Comparison of ENCODE assay signal across 3 cellular contexts in the genomic region with DNA sequence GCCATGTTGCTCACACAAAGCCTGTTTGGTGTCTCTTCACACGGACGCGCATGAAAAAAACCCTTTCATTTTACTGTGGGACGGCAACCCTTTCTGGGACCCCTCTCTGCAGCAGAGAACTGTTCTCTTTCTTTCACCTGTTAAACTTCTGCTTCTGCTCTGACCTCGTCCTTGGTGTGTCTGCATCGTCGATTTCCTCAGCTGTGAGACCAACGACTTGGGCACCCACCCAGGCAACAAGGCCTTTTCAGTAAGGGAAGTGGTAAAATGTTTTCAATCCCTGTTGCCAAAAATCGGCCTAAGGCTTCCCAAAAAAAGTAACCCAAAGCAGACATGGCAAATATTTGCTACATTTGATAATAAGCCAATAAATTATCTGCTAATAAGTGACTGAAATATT.
TF ChIP-seq lines count a peak whose summit lies in the region.

No MANE protein-coding gene starts in this region.

TF ChIP-seq in IMR-90, 13 proteins besides CTCF, POLR2A, EP300 and RAD21:
- TF ChIP-seq MXI1 (IDR thresholded peaks at IDR 0.05; ENCODE audit: borderline replicate concordance, low read depth, low read length) (no peak), MAFK (IDR thresholded peaks at IDR 0.05; ENCODE audit: low read depth, low read length) (no peak), BHLHE40 (IDR thresholded peaks at IDR 0.05; ENCODE audit: low read depth, low read length) (no peak), MAZ (IDR thresholded peaks at IDR 0.05; ENCODE audit: borderline replicate concordance, low read depth, low read length) (no peak), SMC3 (IDR thresholded peaks at IDR 0.05; ENCODE audit: low read depth, low read length) (no peak), CEBPB (IDR thresholded peaks at IDR 0.05; ENCODE audit: low read depth, low read length) (no peak), FOS (IDR thresholded peaks at IDR 0.05; ENCODE audit: low read depth, low read length) (no peak), RCOR1 (IDR thresholded peaks at IDR 0.05; ENCODE audit: insufficient replicate concordance, low read length) (no peak), CHD1 (IDR thresholded peaks at IDR 0.05; ENCODE audit: low read depth, low read length) (no peak), NFE2L2 (IDR thresholded peaks at IDR 0.05; ENCODE audit: low read depth, low read length) (no peak), RFX5 (IDR thresholded peaks at IDR 0.05; ENCODE audit: low read depth, low read length) (no peak)
- TF ChIP-seq, protein P1, sequence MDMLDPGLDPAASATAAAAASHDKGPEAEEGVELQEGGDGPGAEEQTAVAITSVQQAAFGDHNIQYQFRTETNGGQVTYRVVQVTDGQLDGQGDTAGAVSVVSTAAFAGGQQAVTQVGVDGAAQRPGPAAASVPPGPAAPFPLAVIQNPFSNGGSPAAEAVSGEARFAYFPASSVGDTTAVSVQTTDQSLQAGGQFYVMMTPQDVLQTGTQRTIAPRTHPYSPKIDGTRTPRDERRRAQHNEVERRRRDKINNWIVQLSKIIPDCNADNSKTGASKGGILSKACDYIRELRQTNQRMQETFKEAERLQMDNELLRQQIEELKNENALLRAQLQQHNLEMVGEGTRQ (IDR thresholded peaks at IDR 0.05; ENCODE audit: low read depth, low read length), result no peak
- TF ChIP-seq, protein P2, sequence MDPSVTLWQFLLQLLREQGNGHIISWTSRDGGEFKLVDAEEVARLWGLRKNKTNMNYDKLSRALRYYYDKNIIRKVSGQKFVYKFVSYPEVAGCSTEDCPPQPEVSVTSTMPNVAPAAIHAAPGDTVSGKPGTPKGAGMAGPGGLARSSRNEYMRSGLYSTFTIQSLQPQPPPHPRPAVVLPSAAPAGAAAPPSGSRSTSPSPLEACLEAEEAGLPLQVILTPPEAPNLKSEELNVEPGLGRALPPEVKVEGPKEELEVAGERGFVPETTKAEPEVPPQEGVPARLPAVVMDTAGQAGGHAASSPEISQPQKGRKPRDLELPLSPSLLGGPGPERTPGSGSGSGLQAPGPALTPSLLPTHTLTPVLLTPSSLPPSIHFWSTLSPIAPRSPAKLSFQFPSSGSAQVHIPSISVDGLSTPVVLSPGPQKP (IDR thresholded peaks at IDR 0.05; ENCODE audit: borderline replicate concordance, low read depth, low read length), result no peak

TF ChIP-seq in H1, 55 proteins besides CTCF, POLR2A, EP300 and RAD21:
- no peak for TF ChIP-seq SIRT6 (IDR thresholded peaks at IDR 0.05; ENCODE audit: low read length)
- no peak for TF ChIP-seq SUZ12 (IDR thresholded peaks at IDR 0.05; ENCODE audit: low read length)
- TF ChIP-seq KDM1A (IDR thresholded peaks at IDR 0.05; ENCODE audit: borderline replicate concordance, low read length), result no peak
- no peak for TF ChIP-seq SP1 (IDR thresholded peaks at IDR 0.05; ENCODE audit: low read depth, low read length)

TF ChIP-seq in HepG2, 621 proteins besides CTCF, POLR2A, EP300 and RAD21:
- TF ChIP-seq, protein P3, sequence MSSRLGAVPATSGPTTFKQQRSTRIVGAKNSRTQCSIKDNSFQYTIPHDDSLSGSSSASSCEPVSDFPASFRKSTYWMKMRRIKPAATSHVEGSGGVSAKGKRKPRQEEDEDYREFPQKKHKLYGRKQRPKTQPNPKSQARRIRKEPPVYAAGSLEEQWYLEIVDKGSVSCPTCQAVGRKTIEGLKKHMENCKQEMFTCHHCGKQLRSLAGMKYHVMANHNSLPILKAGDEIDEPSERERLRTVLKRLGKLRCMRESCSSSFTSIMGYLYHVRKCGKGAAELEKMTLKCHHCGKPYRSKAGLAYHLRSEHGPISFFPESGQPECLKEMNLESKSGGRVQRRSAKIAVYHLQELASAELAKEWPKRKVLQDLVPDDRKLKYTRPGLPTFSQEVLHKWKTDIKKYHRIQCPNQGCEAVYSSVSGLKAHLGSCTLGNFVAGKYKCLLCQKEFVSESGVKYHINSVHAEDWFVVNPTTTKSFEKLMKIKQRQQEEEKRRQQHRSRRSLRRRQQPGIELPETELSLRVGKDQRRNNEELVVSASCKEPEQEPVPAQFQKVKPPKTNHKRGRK (CRISPR knock-in tag; IDR thresholded peaks at IDR 0.05), result no peak
- TF ChIP-seq SP140L (CRISPR knock-in tag; IDR thresholded peaks at IDR 0.05; ENCODE audit: borderline replicate concordance) (no peak), ZNF737 (CRISPR knock-in tag; IDR thresholded peaks at IDR 0.05; ENCODE audit: borderline replicate concordance) (no peak), GATAD1 (CRISPR knock-in tag; IDR thresholded peaks at IDR 0.05) (no peak), ZNF329 (CRISPR knock-in tag; IDR thresholded peaks at IDR 0.05; ENCODE audit: low read depth) (no peak), ZBTB20 (CRISPR knock-in tag; IDR thresholded peaks at IDR 0.05; ENCODE audit: borderline replicate concordance, low read depth) (no peak), SPEN (CRISPR knock-in tag; IDR thresholded peaks at IDR 0.05; ENCODE audit: low read depth) (no peak), FOXC1 (CRISPR knock-in tag; IDR thresholded peaks at IDR 0.05; ENCODE audit: borderline replicate concordance) (no peak), MAFF (IDR thresholded peaks at IDR 0.05; ENCODE audit: low read depth, low read length) (no peak), ZNF10 (CRISPR knock-in tag; IDR thresholded peaks at IDR 0.05; ENCODE audit: borderline replicate concordance, low read depth) (no peak), KMT2A (CRISPR knock-in tag; IDR thresholded peaks at IDR 0.05) (no peak), ZNF567 (CRISPR knock-in tag; IDR thresholded peaks at IDR 0.05; ENCODE audit: borderline replicate concordance) (no peak)
- TF ChIP-seq, protein P4, sequence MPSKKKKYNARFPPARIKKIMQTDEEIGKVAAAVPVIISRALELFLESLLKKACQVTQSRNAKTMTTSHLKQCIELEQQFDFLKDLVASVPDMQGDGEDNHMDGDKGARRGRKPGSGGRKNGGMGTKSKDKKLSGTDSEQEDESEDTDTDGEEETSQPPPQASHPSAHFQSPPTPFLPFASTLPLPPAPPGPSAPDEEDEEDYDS (CRISPR knock-in tag; IDR thresholded peaks at IDR 0.05), result no peak
- TF ChIP-seq, protein P5, sequence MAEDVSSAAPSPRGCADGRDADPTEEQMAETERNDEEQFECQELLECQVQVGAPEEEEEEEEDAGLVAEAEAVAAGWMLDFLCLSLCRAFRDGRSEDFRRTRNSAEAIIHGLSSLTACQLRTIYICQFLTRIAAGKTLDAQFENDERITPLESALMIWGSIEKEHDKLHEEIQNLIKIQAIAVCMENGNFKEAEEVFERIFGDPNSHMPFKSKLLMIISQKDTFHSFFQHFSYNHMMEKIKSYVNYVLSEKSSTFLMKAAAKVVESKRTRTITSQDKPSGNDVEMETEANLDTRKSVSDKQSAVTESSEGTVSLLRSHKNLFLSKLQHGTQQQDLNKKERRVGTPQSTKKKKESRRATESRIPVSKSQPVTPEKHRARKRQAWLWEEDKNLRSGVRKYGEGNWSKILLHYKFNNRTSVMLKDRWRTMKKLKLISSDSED (CRISPR knock-in tag; IDR thresholded peaks at IDR 0.05), result no peak
- TF ChIP-seq, protein P6, sequence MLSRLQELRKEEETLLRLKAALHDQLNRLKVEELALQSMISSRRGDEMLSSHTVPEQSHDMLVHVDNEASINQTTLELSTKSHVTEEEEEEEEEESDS (CRISPR knock-in tag; IDR thresholded peaks at IDR 0.05; ENCODE audit: borderline replicate concordance), result no peak
